8 cellular contexts compared by ENCODE assay signal in genomic region chrX:24151513-24151912, GRCh38. TPM values are rescaled to one million over a fixed set of nuclear protein-coding genes. Genes with fewer than 3 reads are reported as not detected.
A peak's percentile ranks its signal among the peaks of the same experiment; 100 is the strongest.
DNase-seq lines count a peak whose midpoint lies in the region; ATAC-seq, FAIRE-seq and TF ChIP-seq lines count a peak whose summit lies in the region.

No MANE protein-coding gene starts in this region.

- no peak for TF ChIP-seq CTCF in kidney (IDR thresholded peaks at IDR 0.05; ENCODE audit: borderline replicate concordance, extremely low read depth, insufficient read depth)

- peak overlapping the region; percentile 88 for H3K27ac Mint-ChIP-seq in activated CD8-positive, alpha-beta memory T cell treated with anti-CD3 and anti-CD28 coated beads, Interleukin-2, amount 10 ng/mL, durations not matched to agents 7 days and 5 days
- peak overlapping the region; percentile 95 for H3K27ac Mint-ChIP-seq in activated T-helper 17 cell treated with anti-CD3 and anti-CD28 coated beads, Interleukin-2, amount 50 U/mL, for 72 hours

- FAIRE-seq in kidney (lab: Jason Lieb, UNC): no peak

- H3K27ac ChIP-seq in kidney (ENCODE audit: low read depth in 2 of 2, low read length in 2 of 2): no peak overlapping the region
- peak overlapping the region; percentile 95 for H3K27ac ChIP-seq in temporal lobe (ENCODE audit: low read depth, low read length)

- peak overlapping the region; percentile 85 for H3K4me3 Mint-ChIP-seq in activated CD8-positive, alpha-beta memory T cell treated with anti-CD3 and anti-CD28 coated beads, Interleukin-2, amount 10 ng/mL, durations not matched to agents 7 days and 5 days
- H3K4me3 Mint-ChIP-seq in activated T-helper 17 cell treated with anti-CD3 and anti-CD28 coated beads, Interleukin-2, amount 50 U/mL, for 72 hours: peak overlapping the region; percentile 99

- peaks cover 3 to 5% of the 10 kb centered on the region in 2 donors for H3K4me1 ChIP-seq in kidney (ENCODE audit: control insufficient read depth in 1 of 2, insufficient read depth in 1 of 2, low read depth in 1 of 2, low read length in 2 of 2)

- CTCF ChIA-PET in activated CD8-positive, alpha-beta memory T cell treated with anti-CD3 and anti-CD28 coated beads, Interleukin-2, amount 10 ng/mL, durations not matched to agents 7 days and 5 days (lab: Charles Lee): interaction anchor here (0.9 kb wide), 1 partner anchor 69 kb away, joined by 3 read pairs; no protein-coding TSS in a partner anchor

- H3K9me3 ChIP-seq in kidney (ENCODE audit: control insufficient read depth in 1 of 2, low read length in 2 of 2): no peaks in the 10 kb centered on the region

- in situ Hi-C loops in G401 (cut with HindIII; ENCODE audit: low sequenced_read_pairs): no loop called here

- peak overlapping the region; percentile 79 to 83 for H3K4me3 ChIP-seq in kidney (ENCODE audit: low read length in 2 of 2)

- peaks cover 51% of the 10 kb centered on the region for H3K4me1 Mint-ChIP-seq in activated CD8-positive, alpha-beta memory T cell treated with anti-CD3 and anti-CD28 coated beads, Interleukin-2, amount 10 ng/mL, durations not matched to agents 7 days and 5 days
- H3K4me1 Mint-ChIP-seq in activated T-helper 17 cell treated with anti-CD3 and anti-CD28 coated beads, Interleukin-2, amount 50 U/mL, for 72 hours: peaks cover 25% of the 10 kb centered on the region

- peak overlapping the region in 1 of 2 donors; percentile 92 for H3K9ac ChIP-seq in kidney (ENCODE audit: low read length in 2 of 2)

- H3K9me3 Mint-ChIP-seq in activated CD8-positive, alpha-beta memory T cell treated with anti-CD3 and anti-CD28 coated beads, Interleukin-2, amount 10 ng/mL, durations not matched to agents 7 days and 5 days (ENCODE audit: low read depth): no peaks in the 10 kb centered on the region
- no peaks in the 10 kb centered on the region for H3K9me3 Mint-ChIP-seq in activated T-helper 17 cell treated with anti-CD3 and anti-CD28 coated beads, Interleukin-2, amount 50 U/mL, for 72 hours

- no peaks in the 10 kb centered on the region for H3K27me3 Mint-ChIP-seq in activated CD8-positive, alpha-beta memory T cell treated with anti-CD3 and anti-CD28 coated beads, Interleukin-2, amount 10 ng/mL, durations not matched to agents 7 days and 5 days
- no peaks in the 10 kb centered on the region for H3K27me3 Mint-ChIP-seq in activated T-helper 17 cell treated with anti-CD3 and anti-CD28 coated beads, Interleukin-2, amount 50 U/mL, for 72 hours

- DNase-seq in activated CD8-positive, alpha-beta memory T cell treated with anti-CD3 and anti-CD28 coated beads, Interleukin-2, amount 10 ng/mL, durations not matched to agents 7 days and 5 days: no peak
- DNase-seq in activated CD8-positive, alpha-beta memory T cell treated with anti-CD3 and anti-CD28 coated beads for 24 hours: no peak
- DNase-seq in kidney (no peak), G401 (ENCODE audit: low spot score) (no peak), NCI-H2196 treated with DMSO at 0.1 percent for 48 hours (lab: John Stamatoyannopoulos, UW; ENCODE audit: unreplicated experiment) (no peak)

- no peaks in the 10 kb centered on the region for H3K36me3 ChIP-seq in kidney (ENCODE audit: control insufficient read depth in 1 of 2, insufficient read depth in 2 of 2, low read length in 2 of 2)

- intact Hi-C loops in kidney (cut with DNase I): no loop called here

- ATAC-seq in activated CD8-positive, alpha-beta memory T cell treated with anti-CD3 and anti-CD28 coated beads, Interleukin-2, amount 10 ng/mL, durations not matched to agents 7 days and 5 days: no peak
- ATAC-seq in activated T-helper 17 cell treated with anti-CD3 and anti-CD28 coated beads, Interleukin-2, amount 50 U/mL, for 72 hours (replicated peaks): no peak
- ATAC-seq in HG02840 (IDR thresholded peaks at IDR 0.05; ENCODE audit: low FRiP score, unreplicated experiment): no peak

- H3K36me3 Mint-ChIP-seq in activated CD8-positive, alpha-beta memory T cell treated with anti-CD3 and anti-CD28 coated beads, Interleukin-2, amount 10 ng/mL, durations not matched to agents 7 days and 5 days: peaks cover 30% of the 10 kb centered on the region
- H3K36me3 Mint-ChIP-seq in activated T-helper 17 cell treated with anti-CD3 and anti-CD28 coated beads, Interleukin-2, amount 50 U/mL, for 72 hours (ENCODE audit: low read depth): peaks cover 61% of the 10 kb centered on the region

RNA-seq across cellular contexts. Expression of gene ZFX, which starts 2.0 kb away (rescaled TPM):
- total RNA-seq in activated CD8-positive, alpha-beta memory T cell treated with anti-CD3 and anti-CD28 coated beads, Interleukin-2, amount 10 ng/mL, durations not matched to agents 7 days and 5 days: 10 to 100 TPM; 41.9 to 44.5 TPM
- total RNA-seq in activated T-helper 17 cell treated with anti-CD3 and anti-CD28 coated beads, Interleukin-2, amount 50 U/mL, for 72 hours: 10 to 100 TPM; 41.0 to 42.9 TPM
- total RNA-seq in kidney (58.3 TPM), temporal lobe (41.8 TPM)
- 5.0 TPM for polyA plus RNA-seq in kidney (ENCODE audit: insufficient read depth, low read depth, low replicate concordance)
- 10.8 and 14.2 TPM in 2 replicates for total RNA-seq in G401 (2014; rRNA removed; shearing (Covaris generic))
